ENCODE assay signal across 17 cellular contexts in the genomic region with DNA sequence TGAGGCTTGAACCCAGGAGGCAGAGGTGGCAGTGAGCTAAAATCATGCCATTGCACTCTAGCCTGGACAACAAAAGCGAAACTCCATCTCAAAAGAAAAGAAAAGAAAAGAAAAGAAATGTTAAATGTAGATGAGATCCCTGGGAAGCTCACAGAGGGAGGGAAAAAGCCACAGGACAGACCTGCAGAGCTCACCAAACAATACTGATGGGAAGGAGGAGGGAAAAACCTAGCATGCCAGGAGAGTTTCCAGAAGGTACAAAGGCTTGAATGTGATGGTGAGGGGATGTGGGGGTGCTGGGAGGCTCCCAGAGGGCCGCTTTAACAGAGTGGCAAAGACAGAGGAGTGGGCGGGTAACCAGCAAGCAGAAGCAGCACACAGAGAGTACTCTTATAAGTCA.
DNase-seq lines count a peak whose midpoint lies in the region; ATAC-seq, FAIRE-seq and TF ChIP-seq lines count a peak whose summit lies in the region.
"Had no signal": no experiment of that assay in that cellular context is flagged by ENCODE, and none has a peak within 500 bp of the region (broad histone marks: within the 10 kb centered on the region; RNA-seq: fewer than 3 reads in every experiment).

No MANE protein-coding gene starts in this region.

- TF ChIP-seq POLR2A in H1 (IDR thresholded peaks at IDR 0.05; ENCODE audit: control extremely low read depth in 1 of 2, low read depth in 2 of 2, low read length in 2 of 2): no peak

- POLR2A ChIA-PET in H1 (lab: Charles Lee; ENCODE audit: partially characterized antibody): interaction anchor here (1.6 kb wide), 1 partner anchor 18 kb away, joined by 4 read pairs; no protein-coding TSS in a partner anchor

- H2BK120ac ChIP-seq in H1 (replicated peaks; ENCODE audit: low read depth, low read length): no peak overlapping the region

- H2AFZ ChIP-seq in H1 (ENCODE audit: low read length): no peak overlapping the region
- H2AFZ ChIP-seq: GM23248 had no signal

- H3K79me2 ChIP-seq in H1 (ENCODE audit: control insufficient read depth in 1 of 2, insufficient read depth in 2 of 2, low read length in 2 of 2): no peaks in the 10 kb centered on the region

- DNase-seq in right atrium auricular region (ENCODE audit: low spot score) (no peak), heart right ventricle (no peak), H1 (ENCODE audit: low read depth in 1 of 2, low spot score in 2 of 2) (peak in 1 of 2 experiments; percentile 25), lower lobe of right lung (no peak)
- DNase-seq: ACHN; Calu3; CD4-positive, CD25-positive, alpha-beta regulatory T cell; DMS 273 treated with DMSO at 0.1 percent for 48 hours; GM23248; HCEC 1CT; HFFc6 had no signal

- no peak overlapping the region; the same call in 1 of the 2 replicates for H2AK5ac ChIP-seq in H1 (ENCODE audit: low read depth, low read length)

- no peaks in the 10 kb centered on the region; the same call in 1 of the 2 replicates for H3K23me2 ChIP-seq in H1 (ENCODE audit: low read depth, low read length)

- no peak for TF ChIP-seq CTCF in right atrium auricular region (IDR thresholded peaks at IDR 0.05)
- TF ChIP-seq CTCF in heart right ventricle (IDR thresholded peaks at IDR 0.05): no peak
- no peak for TF ChIP-seq CTCF in H1 (IDR thresholded peaks at IDR 0.05; ENCODE audit: control extremely low read depth in 1 of 3, insufficient read depth in 1 of 3, low read depth in 1 of 3, low read length in 3 of 3)
- no peak for TF ChIP-seq CTCF in lower lobe of right lung (IDR thresholded peaks at IDR 0.05)

- intact Hi-C loops in heart right ventricle (cut with DNase I): no loop called here
- intact Hi-C loops in lower lobe of right lung (cut with DNase I): no loop called here

- H3K4me1 ChIP-seq in right atrium auricular region: peaks cover 0 to 24% of the 10 kb centered on the region in 2 donors
- peaks cover 0 to 28% (median 8%) of the 10 kb centered on the region in 9 donors for H3K4me1 ChIP-seq in heart right ventricle
- peaks cover 6 to 21% (median 13%) of the 10 kb centered on the region in 4 experiments; a peak in 6 of 7 replicates for H3K4me1 ChIP-seq in H1 (replicated peaks in 1 of 4; ENCODE audit: control insufficient read depth in 3 of 4, insufficient read depth in 4 of 4, low read length in 3 of 4)
- no peaks in the 10 kb centered on the region for H3K4me1 ChIP-seq in lower lobe of right lung

- H2BK5ac ChIP-seq in H1 (ENCODE audit: low read depth, low read length): no peak overlapping the region

- H3K27ac ChIP-seq in right atrium auricular region: peak overlapping the region; percentile 14 to 36
- peak overlapping the region in 1 of 10 donors; percentile 42 for H3K27ac ChIP-seq in heart right ventricle
- H3K27ac ChIP-seq in H1 (ENCODE audit: low read depth, low read length): no peak overlapping the region; the same call in 1 of the 2 replicates
- H3K27ac ChIP-seq in lower lobe of right lung: peak overlapping the region; percentile 41
- H3K27ac ChIP-seq: BLaER1 treated with 17β-estradiol and CSF1 and Interleukin-3, amounts not matched to agents 10 nM and 100 nM; GM23248 had no signal

- no peaks in the 10 kb centered on the region for H4K20me1 ChIP-seq in H1 (replicated peaks in 1 of 2; ENCODE audit: control insufficient read depth in 1 of 2, insufficient read depth in 2 of 2, low read length in 2 of 2)
- H4K20me1 ChIP-seq: BLaER1 treated with 17β-estradiol and CSF1 and Interleukin-3, amounts not matched to agents 10 nM and 100 nM had no signal

- no peak for TF ChIP-seq EP300 in H1 (IDR thresholded peaks at IDR 0.05; ENCODE audit: borderline replicate concordance in 1 of 2, low read depth in 2 of 2, low read length in 2 of 2)

- no peak overlapping the region for H3K4ac ChIP-seq in H1 (replicated peaks; ENCODE audit: insufficient read length, low read depth, low read length)

- no peak overlapping the region for H3K23ac ChIP-seq in H1 (ENCODE audit: insufficient read length)

- no peak overlapping the region for H4K91ac ChIP-seq in H1 (replicated peaks; ENCODE audit: insufficient read length, low read length)

- no peak overlapping the region for H2BK20ac ChIP-seq in H1 (ENCODE audit: low read length)

- CTCF ChIA-PET in H1 (lab: Charles Lee; ENCODE audit: partially characterized antibody): interaction anchor here (0.9 to 3.6 kb wide), 3 partner anchors 10 to 293 kb away, joined by 3 to 19 read pairs (median 15); no protein-coding TSS in a partner anchor

- 98 to 99% methylated on average over 3 of the region's 3 CpGs for WGBS in heart right ventricle, 2 donors
- 48% methylated on average over 3 of the region's 3 CpGs; no CpG with 5 or more reads in 1 of the 2 experiments for WGBS in H1 (ENCODE audit: extremely low coverage in 1 of 2, insufficient coverage in 1 of 2, insufficient read length in 1 of 2, insufficient replicate concordance in 2 of 2, low coverage in 1 of 2, low lambda C conversion rate in 2 of 2, missing lambda C conversion rate in 1 of 2), 2 experiments

- H2BK12ac ChIP-seq in H1 (ENCODE audit: low read depth, low read length): no peak overlapping the region

- no peaks in the 10 kb centered on the region for H3K27me3 ChIP-seq in right atrium auricular region
- H3K27me3 ChIP-seq in heart right ventricle: no peaks in the 10 kb centered on the region
- H3K27me3 ChIP-seq in H1 (replicated peaks in 1 of 4; ENCODE audit: control insufficient read depth in 3 of 4, extremely low read depth in 1 of 4, insufficient read depth in 3 of 4, low read length in 3 of 4): no peaks in the 10 kb centered on the region
- H3K27me3 ChIP-seq in lower lobe of right lung (ENCODE audit: low read depth): no peaks in the 10 kb centered on the region
- H3K27me3 ChIP-seq: BLaER1 treated with 17β-estradiol and CSF1 and Interleukin-3, amounts not matched to agents 10 nM and 100 nM had no signal

- H3K9ac ChIP-seq in H1 (replicated peaks in 1 of 4; ENCODE audit: extremely low read depth in 1 of 4, low read depth in 3 of 4, low read length in 3 of 4): no peak overlapping the region
- H3K9ac ChIP-seq: BLaER1 treated with 17β-estradiol and CSF1 and Interleukin-3, amounts not matched to agents 10 nM and 100 nM; GM23248 had no signal

- ATAC-seq in heart right ventricle (no peak), lower lobe of right lung (no peak), GM21529 (IDR thresholded peaks at IDR 0.05; ENCODE audit: unreplicated experiment) (no peak), GM18511 (IDR thresholded peaks at IDR 0.05; ENCODE audit: unreplicated experiment) (no peak), GM18519 (IDR thresholded peaks at IDR 0.05; ENCODE audit: low FRiP score, unreplicated experiment) (no peak)

- H3K79me1 ChIP-seq in H1 (ENCODE audit: low read depth, low read length): no peaks in the 10 kb centered on the region

- no peak overlapping the region for H2BK15ac ChIP-seq in H1 (ENCODE audit: low read length)

- H4K8ac ChIP-seq in H1 (ENCODE audit: extremely low read depth, insufficient read depth, low read length): no peak overlapping the region

- H4K5ac ChIP-seq in H1 (ENCODE audit: insufficient read length, low read depth, low read length): no peak overlapping the region

- H3K9me3 ChIP-seq in right atrium auricular region (no peaks in the 10 kb centered on the region), heart right ventricle (no peaks in the 10 kb centered on the region), H1 (ENCODE audit: insufficient read depth in 2 of 2, low read depth in 1 of 2, low read length in 1 of 2) (no peaks in the 10 kb centered on the region), lower lobe of right lung (no peaks in the 10 kb centered on the region)

- no peak overlapping the region for H3K14ac ChIP-seq in H1 (ENCODE audit: insufficient read length)

- H3K4me2 ChIP-seq in H1 (ENCODE audit: insufficient read depth in 1 of 2, low read depth in 2 of 2, low read length in 2 of 2): peak overlapping the region in 1 of 2 experiments; percentile 8; a peak in 1 of 4 replicates
- H3K4me2 ChIP-seq: BLaER1 treated with 17β-estradiol and CSF1 and Interleukin-3, amounts not matched to agents 10 nM and 100 nM had no signal

- FAIRE-seq in H1 (lab: Jason Lieb, UNC): no peak
- FAIRE-seq: GM12891, HTR-8/SVneo had no signal

- peak overlapping the region; percentile 32; the same call in 1 of the 2 replicates for H3K18ac ChIP-seq in H1 (ENCODE audit: extremely low read depth, low read length)

- no peak overlapping the region for H3K56ac ChIP-seq in H1 (replicated peaks; ENCODE audit: insufficient read length, low read depth, low read length)

- TF ChIP-seq RAD21 in H1 (IDR thresholded peaks at IDR 0.05 in 1 of 2, conservative IDR thresholded peaks at IDR 0.05 in 1 of 2; ENCODE audit: low read depth in 2 of 2, low read length in 2 of 2): no peak

- no peak overlapping the region for H3K4me3 ChIP-seq in right atrium auricular region
- H3K4me3 ChIP-seq in heart right ventricle: no peak overlapping the region
- no peak overlapping the region for H3K4me3 ChIP-seq in H1 (ENCODE audit: extremely low read depth in 1 of 4, insufficient read depth in 2 of 4, low read depth in 3 of 4, low read length in 4 of 4)
- no peak overlapping the region for H3K4me3 ChIP-seq in lower lobe of right lung
- H3K4me3 ChIP-seq: BLaER1 treated with 17β-estradiol and CSF1 and Interleukin-3, amounts not matched to agents 10 nM and 100 nM; GM23248 had no signal

- H3K36me3 ChIP-seq in right atrium auricular region (peaks cover 45% of the 10 kb centered on the region), heart right ventricle (peaks cover 4 to 96% (median 23%) of the 10 kb centered on the region in 9 donors), H1 (ENCODE audit: control insufficient read depth in 2 of 4, insufficient read depth in 4 of 4, low read length in 3 of 4) (peaks cover 2 to 18% (median 11%) of the 10 kb centered on the region in 4 experiments; a peak in 7 of 8 replicates), lower lobe of right lung (peaks cover 69% of the 10 kb centered on the region)

TF ChIP-seq in H1, 55 proteins besides CTCF, POLR2A, EP300 and RAD21 (continues in another document):
- TF ChIP-seq HDAC2 (IDR thresholded peaks at IDR 0.05; ENCODE audit: borderline replicate concordance in 1 of 2, low read depth in 2 of 2, low read length in 2 of 2) (peak in 1 of 2 experiments; percentile 82; a peak in 2 of 4 replicates), E2F6 (IDR thresholded peaks at IDR 0.05) (peak; percentile 56), EGR1 (IDR thresholded peaks at IDR 0.05; ENCODE audit: borderline replicate concordance, low read depth, low read length) (peak; percentile 23; the same call in 1 of the 2 replicates), CEBPB (IDR thresholded peaks at IDR 0.05; ENCODE audit: low read depth, low read length) (no peak), KDM1A (IDR thresholded peaks at IDR 0.05; ENCODE audit: borderline replicate concordance, low read length) (no peak)
- TF ChIP-seq, protein P1, sequence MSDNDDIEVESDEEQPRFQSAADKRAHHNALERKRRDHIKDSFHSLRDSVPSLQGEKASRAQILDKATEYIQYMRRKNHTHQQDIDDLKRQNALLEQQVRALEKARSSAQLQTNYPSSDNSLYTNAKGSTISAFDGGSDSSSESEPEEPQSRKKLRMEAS (IDR thresholded peaks at IDR 0.05): no peak
